ENCODE assay signal across 1 cellular context in the genomic region with DNA sequence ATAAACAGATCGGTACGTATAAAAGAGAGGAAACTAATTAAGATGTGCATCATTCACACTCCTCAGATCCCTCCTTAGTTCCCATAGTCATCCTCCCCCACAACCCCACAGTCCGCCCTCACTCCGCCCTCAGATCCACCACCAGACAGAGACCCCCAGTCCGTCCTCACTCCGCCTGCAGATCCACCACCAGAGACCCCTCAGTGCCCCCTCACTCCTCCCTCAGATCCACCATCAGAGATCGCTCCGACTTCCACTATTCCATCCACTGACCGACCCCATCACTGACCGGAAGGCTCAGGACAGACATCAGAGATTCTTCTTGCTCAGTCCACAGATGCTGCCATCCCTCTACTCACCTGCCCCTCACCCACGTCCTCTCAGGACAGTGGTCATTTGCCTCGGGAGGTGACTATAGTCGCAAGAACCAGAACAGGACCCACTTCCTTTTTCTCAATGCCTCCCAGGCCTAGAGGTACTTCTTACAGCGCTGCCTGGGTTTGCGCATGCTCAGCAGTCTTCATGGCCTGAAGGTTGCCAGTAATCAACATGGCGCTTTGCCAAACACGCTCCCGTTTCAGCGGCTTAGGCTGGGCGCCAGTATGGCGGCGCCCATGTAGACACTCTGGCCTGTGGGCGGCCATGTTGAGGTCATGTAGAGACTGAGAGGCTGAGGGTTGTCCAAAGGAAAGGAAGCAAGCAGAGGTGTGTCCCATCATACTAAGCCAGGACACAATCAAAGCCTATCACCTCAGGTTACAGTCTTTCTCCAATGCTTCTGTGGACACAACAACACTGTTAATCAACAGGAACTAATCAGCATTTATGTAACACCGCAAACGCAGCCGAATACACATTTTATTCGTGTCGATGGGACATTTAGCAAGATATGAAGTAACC.
TF ChIP-seq lines count a peak whose summit lies in the region.

Gene ZNF484, minus strand, starts transcription at position 508 of the 900 bp plus-strand sequence. CDS start 3,009 bp downstream, outside the sequence.

TF ChIP-seq in SK-N-SH, 30 proteins besides CTCF, POLR2A, EP300 and RAD21 (continued from another document):
- TF ChIP-seq, protein P1, sequence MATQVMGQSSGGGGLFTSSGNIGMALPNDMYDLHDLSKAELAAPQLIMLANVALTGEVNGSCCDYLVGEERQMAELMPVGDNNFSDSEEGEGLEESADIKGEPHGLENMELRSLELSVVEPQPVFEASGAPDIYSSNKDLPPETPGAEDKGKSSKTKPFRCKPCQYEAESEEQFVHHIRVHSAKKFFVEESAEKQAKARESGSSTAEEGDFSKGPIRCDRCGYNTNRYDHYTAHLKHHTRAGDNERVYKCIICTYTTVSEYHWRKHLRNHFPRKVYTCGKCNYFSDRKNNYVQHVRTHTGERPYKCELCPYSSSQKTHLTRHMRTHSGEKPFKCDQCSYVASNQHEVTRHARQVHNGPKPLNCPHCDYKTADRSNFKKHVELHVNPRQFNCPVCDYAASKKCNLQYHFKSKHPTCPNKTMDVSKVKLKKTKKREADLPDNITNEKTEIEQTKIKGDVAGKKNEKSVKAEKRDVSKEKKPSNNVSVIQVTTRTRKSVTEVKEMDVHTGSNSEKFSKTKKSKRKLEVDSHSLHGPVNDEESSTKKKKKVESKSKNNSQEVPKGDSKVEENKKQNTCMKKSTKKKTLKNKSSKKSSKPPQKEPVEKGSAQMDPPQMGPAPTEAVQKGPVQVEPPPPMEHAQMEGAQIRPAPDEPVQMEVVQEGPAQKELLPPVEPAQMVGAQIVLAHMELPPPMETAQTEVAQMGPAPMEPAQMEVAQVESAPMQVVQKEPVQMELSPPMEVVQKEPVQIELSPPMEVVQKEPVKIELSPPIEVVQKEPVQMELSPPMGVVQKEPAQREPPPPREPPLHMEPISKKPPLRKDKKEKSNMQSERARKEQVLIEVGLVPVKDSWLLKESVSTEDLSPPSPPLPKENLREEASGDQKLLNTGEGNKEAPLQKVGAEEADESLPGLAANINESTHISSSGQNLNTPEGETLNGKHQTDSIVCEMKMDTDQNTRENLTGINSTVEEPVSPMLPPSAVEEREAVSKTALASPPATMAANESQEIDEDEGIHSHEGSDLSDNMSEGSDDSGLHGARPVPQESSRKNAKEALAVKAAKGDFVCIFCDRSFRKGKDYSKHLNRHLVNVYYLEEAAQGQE (IDR thresholded peaks at IDR 0.05; ENCODE audit: low read depth, low read length): no peak
- TF ChIP-seq RXRA (IDR thresholded peaks at IDR 0.05; ENCODE audit: borderline replicate concordance, low read depth): no peak
- TF ChIP-seq, protein P2, sequence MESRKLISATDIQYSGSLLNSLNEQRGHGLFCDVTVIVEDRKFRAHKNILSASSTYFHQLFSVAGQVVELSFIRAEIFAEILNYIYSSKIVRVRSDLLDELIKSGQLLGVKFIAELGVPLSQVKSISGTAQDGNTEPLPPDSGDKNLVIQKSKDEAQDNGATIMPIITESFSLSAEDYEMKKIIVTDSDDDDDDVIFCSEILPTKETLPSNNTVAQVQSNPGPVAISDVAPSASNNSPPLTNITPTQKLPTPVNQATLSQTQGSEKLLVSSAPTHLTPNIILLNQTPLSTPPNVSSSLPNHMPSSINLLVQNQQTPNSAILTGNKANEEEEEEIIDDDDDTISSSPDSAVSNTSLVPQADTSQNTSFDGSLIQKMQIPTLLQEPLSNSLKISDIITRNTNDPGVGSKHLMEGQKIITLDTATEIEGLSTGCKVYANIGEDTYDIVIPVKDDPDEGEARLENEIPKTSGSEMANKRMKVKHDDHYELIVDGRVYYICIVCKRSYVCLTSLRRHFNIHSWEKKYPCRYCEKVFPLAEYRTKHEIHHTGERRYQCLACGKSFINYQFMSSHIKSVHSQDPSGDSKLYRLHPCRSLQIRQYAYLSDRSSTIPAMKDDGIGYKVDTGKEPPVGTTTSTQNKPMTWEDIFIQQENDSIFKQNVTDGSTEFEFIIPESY (IDR thresholded peaks at IDR 0.05; ENCODE audit: borderline replicate concordance, low read depth): no peak
